11 cellular contexts compared by ENCODE assay signal in genomic region chr18:36769172-36769571, GRCh38.
"Had no signal": no experiment of that assay in that cellular context is flagged by ENCODE, and none has a peak within 500 bp of the region (broad histone marks: within the 10 kb centered on the region; RNA-seq: fewer than 3 reads in every experiment).

No MANE protein-coding gene starts in this region.

- H3K4me3 ChIP-seq: breast epithelium had no signal

- H3K36me3 ChIP-seq: breast epithelium had no signal

- H3K27me3 ChIP-seq: breast epithelium had no signal

- ATAC-seq: activated CD4-positive, CD25-positive, alpha-beta regulatory T cell treated with anti-CD3 and anti-CD28 coated beads, Interleukin-2, amount 50 U/mL, for 24 hours; natural killer cell had no signal

- H3K27ac ChIP-seq: breast epithelium had no signal

- H3K27ac Mint-ChIP-seq: activated naive CD4-positive, alpha-beta T cell treated with anti-CD3 and anti-CD28 coated beads, Interleukin-2, amount 50 U/mL, for 72 hours; natural killer cell; progenitor cell of endocrine pancreas had no signal

- H3K9me3 ChIP-seq: breast epithelium had no signal

- DNase-seq: amygdala, left cardiac atrium, natural killer cell, T-helper 2 cell had no signal

- H3K36me3 Mint-ChIP-seq: activated naive CD4-positive, alpha-beta T cell treated with anti-CD3 and anti-CD28 coated beads, Interleukin-2, amount 50 U/mL, for 72 hours; natural killer cell had no signal

- FAIRE-seq: small intestine, TTC549, urothelium cell line had no signal

- H3K4me1 ChIP-seq: breast epithelium had no signal

- H3K9me3 Mint-ChIP-seq: activated naive CD4-positive, alpha-beta T cell treated with anti-CD3 and anti-CD28 coated beads, Interleukin-2, amount 50 U/mL, for 72 hours; natural killer cell had no signal

- H3K4me3 Mint-ChIP-seq: natural killer cell had no signal
